ENCODE assay signal across 8 cellular contexts in the genomic region with DNA sequence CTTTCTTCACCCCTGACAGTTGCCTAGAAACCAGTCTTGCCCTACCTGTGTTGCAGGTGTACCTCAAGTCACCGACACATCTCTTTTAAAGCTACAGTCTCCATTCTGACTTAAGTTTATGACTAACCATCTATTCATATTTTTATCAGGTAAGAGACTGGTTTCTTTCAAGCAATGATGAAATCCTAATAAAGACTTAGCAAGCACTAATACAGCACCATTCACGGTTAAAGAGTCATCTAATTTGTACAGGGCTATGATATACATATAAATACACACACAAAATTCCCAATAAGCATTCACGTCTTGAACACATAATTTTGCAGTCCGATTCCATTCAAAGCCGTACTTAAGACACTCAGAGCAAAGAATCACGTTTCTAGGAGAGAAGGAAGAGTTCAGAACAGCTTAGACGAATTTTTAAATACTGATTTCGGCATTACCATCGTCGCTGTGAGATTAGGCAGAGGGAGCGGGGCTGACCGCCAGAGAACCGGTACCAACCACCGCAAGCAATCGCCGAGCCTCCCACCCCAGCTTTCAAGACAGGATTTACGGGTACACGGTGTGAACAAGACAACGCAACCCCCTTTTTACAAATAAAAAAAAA. TPM values are rescaled to one million over a fixed set of nuclear protein-coding genes. Genes with fewer than 3 reads are reported as not detected.
DNase-seq lines count a peak whose midpoint lies in the region; ATAC-seq and TF ChIP-seq lines count a peak whose summit lies in the region.

No MANE protein-coding gene starts in this region.

- TF ChIP-seq CTCF in PC-3 (conservative IDR thresholded peaks at IDR 0.05; ENCODE audit: low read depth, low read length) (no peak), neutrophil (IDR thresholded peaks at IDR 0.05) (no peak), GM10266 (IDR thresholded peaks at IDR 0.05; ENCODE audit: control insufficient read depth, insufficient read depth, low read depth, missing control alignments) (no peak)

- no peaks in the 10 kb centered on the region for H3K9me3 ChIP-seq in PC-3 (ENCODE audit: low read length)
- no peaks in the 10 kb centered on the region for H3K9me3 ChIP-seq in neutrophil

- TSS peak; percentile 40 for BruUV-seq in PC-3 (replicated peaks; lab: Mats Ljungman, UMichigan)

- H3K4me1 ChIP-seq in PC-3 (ENCODE audit: insufficient read depth, low read length), result peaks cover 64% of the 10 kb centered on the region
- peaks cover 11 to 16% of the 10 kb centered on the region in 2 experiments for H3K4me1 ChIP-seq in neutrophil (ENCODE audit: control insufficient read depth in 1 of 2, insufficient read depth in 1 of 2, low read depth in 1 of 2, low read length in 1 of 2)

- H3K27ac ChIP-seq in PC-3 (ENCODE audit: low read length) (peak overlapping the region; percentile 68), neutrophil (no peak overlapping the region)

- no peak overlapping the region for H2AFZ ChIP-seq in PC-3 (ENCODE audit: low read length)

- POLR2A ChIA-PET in PC-3 (lab: Charles Lee; ENCODE audit: unreplicated experiment), result interaction anchor here (0.7 kb wide), 1 partner anchor 188 kb away, joined by 3 read pairs; no protein-coding TSS in a partner anchor

- CTCF ChIA-PET in PC-3 (lab: Charles Lee), result no interaction called here

- no peaks in the 10 kb centered on the region for H3K27me3 ChIP-seq in PC-3 (ENCODE audit: low read length)
- H3K27me3 ChIP-seq in neutrophil, result peaks cover 98% of the 10 kb centered on the region

- H4K20me1 ChIP-seq in PC-3 (ENCODE audit: low read length), result peaks cover 54% of the 10 kb centered on the region

- ATAC-seq in PC-3 (no peak), esophagus mucosa (peak; percentile 65), HG03432 (IDR thresholded peaks at IDR 0.05; ENCODE audit: unreplicated experiment) (no peak)

- peak overlapping the region; percentile 90 for H3K9ac ChIP-seq in PC-3 (ENCODE audit: low read length)

- H3K36me3 ChIP-seq in PC-3 (ENCODE audit: low read depth, low read length), result peaks cover 50% of the 10 kb centered on the region
- H3K36me3 ChIP-seq in neutrophil, result no peaks in the 10 kb centered on the region

- H3F3A ChIP-seq in PC-3 (ENCODE audit: low read length, unreplicated experiment), result peaks cover 20% of the 10 kb centered on the region

- peaks cover 68% of the 10 kb centered on the region for H3K79me2 ChIP-seq in PC-3 (ENCODE audit: low read length)

- H3K4me2 ChIP-seq in PC-3 (ENCODE audit: low read length), result peak overlapping the region; percentile 98

- DNase-seq in GM03348 (ENCODE audit: low spot score) (peak; percentile 14), PC-3 (peak; percentile 74), GM10266 (ENCODE audit: extremely low spot score) (no peak), RPMI8226 (no peak)
- no peak for DNase-seq in effector CD4-positive, alpha-beta T cell

- intact Hi-C loops in PC-3 (cut with micrococcal nuclease), result no loop called here

- H3K4me3 ChIP-seq in PC-3 (ENCODE audit: low read length) (peak overlapping the region; percentile 98), neutrophil (ENCODE audit: low read depth in 1 of 2, low read length in 1 of 2) (peak overlapping the region; percentile 46 to 64)

- H3K9me2 ChIP-seq in PC-3 (replicated peaks; ENCODE audit: low read length), result no peaks in the 10 kb centered on the region

RNA-seq across cellular contexts. Expression of gene ERRFI1, which starts 0.9 kb away (rescaled TPM):
- 218 and 227 TPM in 2 replicates for total RNA-seq in PC-3 (2014; rRNA removed)
- total RNA-seq in esophagus mucosa, result 25.4 TPM

Comparison
In these comparisons a context has a peak if more than half of its experiments do, and no peak if none do; other contexts are left out.
1. DNase-seq: peak in GM03348 (single experiment) and PC-3 (single experiment); none in effector CD4-positive, alpha-beta T cell (single experiment), GM10266 (single experiment) and RPMI8226 (single experiment).